Comparison of ENCODE assay signal across 24 cellular contexts in genomic region chr3:149061776-149062175, GRCh38.
"Had no signal": no experiment of that assay in that cellular context is flagged by ENCODE, and none has a peak within 500 bp of the region (broad histone marks: within the 10 kb centered on the region; RNA-seq: fewer than 3 reads in every experiment).

No MANE protein-coding gene starts in this region.

- H3K4me1 ChIP-seq: colonic mucosa, esophagus squamous epithelium, gastrocnemius medialis, heart right ventricle, left lung, lower lobe of right lung had no signal

- H3K27ac ChIP-seq: colonic mucosa, epithelial cell of prostate, esophagus squamous epithelium, gastrocnemius medialis, heart right ventricle, left lung, lower lobe of right lung had no signal

- H3K4me3 ChIP-seq: colonic mucosa, esophagus squamous epithelium, gastrocnemius medialis, heart right ventricle, left lung, lower lobe of right lung, mucosa of descending colon had no signal

- H3K27me3 ChIP-seq: colonic mucosa, esophagus squamous epithelium, gastrocnemius medialis, heart right ventricle, left lung had no signal

- DNase-seq: colonic mucosa; cortex of kidney; effector CD8-positive, alpha-beta T cell; effector memory CD8-positive, alpha-beta T cell; endodermal cell; erythroblast; esophagus squamous epithelium; foreskin fibroblast; foreskin melanocyte; gastrocnemius medialis; glutamatergic neuron; heart right ventricle; hippocampal formation; left cardiac atrium; left lung; left ventricle myocardium superior; lower lobe of right lung; mesenchymal stem cell; mucosa of descending colon; naive B cell had no signal

- H3K9me3 ChIP-seq: colonic mucosa, esophagus squamous epithelium, gastrocnemius medialis, heart right ventricle, left lung, lower lobe of right lung, mucosa of descending colon had no signal

- H3K36me3 ChIP-seq: colonic mucosa had no signal

- ATAC-seq: effector memory CD8-positive, alpha-beta T cell; esophagus mucosa; gastrocnemius medialis; heart right ventricle; left cardiac atrium; left lung; left ventricle myocardium superior; lower lobe of right lung; mucosa of descending colon had no signal

- FAIRE-seq: endometrium, islet of Langerhans had no signal
